Comparison of ENCODE assay signal across 12 cellular contexts in the genomic region with DNA sequence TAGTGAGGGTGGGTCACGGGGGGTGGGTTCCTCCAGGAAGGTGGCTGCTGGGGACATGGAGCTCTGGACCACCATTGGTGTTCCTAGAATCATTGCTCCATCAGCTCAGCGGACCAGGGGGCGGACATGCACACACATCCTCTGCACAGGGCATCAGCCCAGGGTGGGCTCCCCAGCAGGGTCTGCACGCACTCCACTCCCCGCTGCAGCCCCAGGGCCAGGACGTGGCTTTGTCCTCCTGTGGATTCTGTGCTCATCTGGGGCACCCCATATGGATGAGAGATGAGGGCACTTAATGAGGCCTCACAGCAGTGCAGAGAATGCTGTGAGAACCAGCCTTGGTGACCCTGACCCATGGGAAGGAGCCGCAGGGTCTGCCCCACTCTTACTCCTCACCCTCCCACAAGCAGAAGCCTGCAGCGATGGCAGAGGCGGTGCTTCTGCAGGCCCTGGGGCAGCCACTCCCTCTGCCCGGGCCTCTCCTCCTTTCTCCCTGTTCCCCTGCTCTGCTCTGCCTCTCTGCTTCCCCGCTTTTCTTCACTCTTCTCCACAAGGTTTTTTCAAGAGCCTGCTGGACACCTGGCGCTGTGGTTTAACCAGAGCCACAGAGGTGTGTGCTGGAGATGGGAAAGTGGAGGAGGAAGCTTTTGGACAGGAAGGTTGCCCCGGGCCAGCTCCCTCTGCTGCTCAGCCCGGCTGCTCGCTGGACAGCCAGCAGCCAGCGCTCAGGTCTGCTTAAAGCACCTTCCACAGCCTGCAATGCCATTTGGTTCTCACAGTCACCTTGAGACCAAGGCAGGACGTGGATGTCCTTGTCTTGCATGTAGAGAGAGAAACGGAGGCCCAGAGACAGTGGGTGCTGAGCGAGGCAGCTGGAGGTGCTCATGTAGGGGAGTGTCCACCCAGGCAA. TPM values are rescaled to one million over a fixed set of nuclear protein-coding genes. Genes with fewer than 3 reads are reported as not detected.
DNase-seq lines count a peak whose midpoint lies in the region; FAIRE-seq and TF ChIP-seq lines count a peak whose summit lies in the region.
"Had no signal": no experiment of that assay in that cellular context is flagged by ENCODE, and none has a peak within 500 bp of the region (broad histone marks: within the 10 kb centered on the region; RNA-seq: fewer than 3 reads in every experiment).

No MANE protein-coding gene starts in this region.

- H3K9ac ChIP-seq in kidney (ENCODE audit: low read length in 2 of 2) (no peak overlapping the region), smooth muscle cell (ENCODE audit: low read depth) (peak overlapping the region; percentile 70)
- H3K9ac ChIP-seq: KMS-11 had no signal

- peak overlapping the region; percentile 64 for H3K4me2 ChIP-seq in smooth muscle cell
- H3K4me2 ChIP-seq: KMS-11 had no signal

- H3K27ac ChIP-seq in kidney (ENCODE audit: low read depth in 2 of 2, low read length in 2 of 2) (no peak overlapping the region), smooth muscle cell (ENCODE audit: low read depth) (peak overlapping the region; percentile 94)
- H3K27ac ChIP-seq: KMS-11 had no signal

- H4K20me1 ChIP-seq in smooth muscle cell (ENCODE audit: low read depth): no peaks in the 10 kb centered on the region

- H2AFZ ChIP-seq in smooth muscle cell (ENCODE audit: low read depth): no peak overlapping the region

- H3K9me3 ChIP-seq in kidney (ENCODE audit: control insufficient read depth in 1 of 2, low read length in 2 of 2): no peaks in the 10 kb centered on the region
- H3K9me3 ChIP-seq in smooth muscle cell (replicated peaks; ENCODE audit: low read depth): no peaks in the 10 kb centered on the region

- peaks cover 7% of the 10 kb centered on the region for H3F3A ChIP-seq in smooth muscle cell (ENCODE audit: low read depth)

- H3K79me2 ChIP-seq in smooth muscle cell (ENCODE audit: low read depth): no peaks in the 10 kb centered on the region

- intact Hi-C loops in kidney (cut with DNase I): no loop called here

- H3K4me3 ChIP-seq in kidney (ENCODE audit: low read length in 2 of 2) (no peak overlapping the region), smooth muscle cell (no peak overlapping the region)

- TF ChIP-seq CTCF in kidney (IDR thresholded peaks at IDR 0.05; ENCODE audit: borderline replicate concordance, extremely low read depth, insufficient read depth) (no peak), smooth muscle cell (IDR thresholded peaks at IDR 0.05; ENCODE audit: borderline replicate concordance, insufficient read depth, poor library complexity, severe bottlenecking) (no peak)

- peak; percentile 24 for DNase-seq in activated CD4-positive, CD25-positive, alpha-beta regulatory T cell treated with anti-CD3 and anti-CD28 coated beads, Interleukin-2, amount 50 U/mL, for 72 hours
- DNase-seq in activated CD4-positive, CD25-positive, alpha-beta regulatory T cell (lab: John Stamatoyannopoulos, UW): no peak
- peak; percentile 23 for DNase-seq in RPMI7951 (ENCODE audit: low read depth)
- peak; percentile 59 for DNase-seq in kidney
- DNase-seq in smooth muscle cell (lab: John Stamatoyannopoulos, UW; ENCODE audit: unreplicated experiment): no peak
- no peak for DNase-seq in inferior parietal cortex (ENCODE audit: extremely low spot score)
- no peak for DNase-seq in NCI-H774 (lab: John Stamatoyannopoulos, UW)
- no peak for DNase-seq in MV-4-11 (lab: John Stamatoyannopoulos, UW)
- DNase-seq: dermis blood vessel endothelial cell, NCI-H2107, T-helper 2 cell had no signal

- FAIRE-seq in kidney (lab: Jason Lieb, UNC): no peak

- H3K4me1 ChIP-seq in kidney (ENCODE audit: control insufficient read depth in 1 of 2, insufficient read depth in 1 of 2, low read depth in 1 of 2, low read length in 2 of 2) (no peaks in the 10 kb centered on the region), smooth muscle cell (ENCODE audit: low read depth) (peaks cover 11% of the 10 kb centered on the region)

- WGBS in smooth muscle cell (ENCODE audit: low lambda C conversion rate): 70% methylated on average over 19 of the region's 19 CpGs

- H3K27me3 ChIP-seq in smooth muscle cell (ENCODE audit: low read depth): no peaks in the 10 kb centered on the region

- H3K36me3 ChIP-seq in kidney (ENCODE audit: control insufficient read depth in 1 of 2, insufficient read depth in 2 of 2, low read length in 2 of 2) (no peaks in the 10 kb centered on the region), smooth muscle cell (ENCODE audit: low read depth) (no peaks in the 10 kb centered on the region)

RNA-seq across cellular contexts. Expression of a gene that starts 26.2 kb away (rescaled TPM):
- 4.0 and 8.4 TPM in 2 replicates for total RNA-seq in RPMI7951 (2014; rRNA removed; shearing (Covaris generic))
- 5.4 TPM for total RNA-seq in kidney
- polyA plus RNA-seq in kidney (ENCODE audit: insufficient read depth, low read depth, low replicate concordance): 2.3 TPM
- 8.2 and 8.9 TPM in 2 replicates for total RNA-seq in smooth muscle cell
- 13.7 and 23.1 TPM in 2 replicates for polyA plus RNA-seq in smooth muscle cell
- total RNA-seq: dermis blood vessel endothelial cell had no signal

Comparison
In these comparisons a context has a peak if more than half of its experiments do, and no peak if none do; other contexts are left out.
1. DNase-seq: peak in activated CD4-positive, CD25-positive, alpha-beta regulatory T cell treated with anti-CD3 and anti-CD28 coated beads, Interleukin-2, amount 50 U/mL, for 72 hours (single experiment), RPMI7951 (single experiment) and kidney (single experiment); none in activated CD4-positive, CD25-positive, alpha-beta regulatory T cell (0 of 4), smooth muscle cell (single experiment), inferior parietal cortex (single experiment), NCI-H774 (single experiment) and MV-4-11 (single experiment).